In genomic region chr1:38992450-38993111, GRCh38 we compare ENCODE assay signal across 1 cellular context.
TF ChIP-seq lines count a peak whose summit lies in the region.

No MANE protein-coding gene starts in this region.

TF ChIP-seq in K562, 482 proteins besides CTCF, POLR2A, EP300 and RAD21 (continued from another document):
- TF ChIP-seq SNIP1 (IDR thresholded peaks at IDR 0.05; ENCODE audit: low read depth) (no peak), RREB1 (CRISPR knock-in tag; IDR thresholded peaks at IDR 0.05) (no peak), HNRNPLL (IDR thresholded peaks at IDR 0.05; ENCODE audit: low read depth, low read length, poor library complexity, severe bottlenecking) (peak; percentile 12), YY1 (IDR thresholded peaks at IDR 0.05; ENCODE audit: borderline replicate concordance in 1 of 3, control insufficient read depth in 1 of 3, extremely low read depth in 1 of 3, insufficient read depth in 3 of 3, insufficient read length in 1 of 3, insufficient replicate concordance in 2 of 3, low read depth in 1 of 3, low read length in 2 of 3) (no peak), DPF2 (IDR thresholded peaks at IDR 0.05) (peak; percentile 31; the same call in 1 of the 2 replicates), ZNF507 (tag; conservative IDR thresholded peaks at IDR 0.05) (no peak), ZBTB40 (IDR thresholded peaks at IDR 0.05) (0 out of 2 replicates have a peak, but pooled peaks have one; percentile 35), ZBTB40 (CRISPR knock-in tag; IDR thresholded peaks at IDR 0.05) (no peak), ETV5 (CRISPR knock-in tag; IDR thresholded peaks at IDR 0.05; ENCODE audit: low read depth) (0 out of 2 replicates have a peak, but pooled peaks have one; percentile 28), SMAD4 (CRISPR knock-in tag; conservative IDR thresholded peaks at IDR 0.05) (no peak), DIDO1 (tag; IDR thresholded peaks at IDR 0.05; ENCODE audit: low read depth) (no peak), TBL1XR1 (IDR thresholded peaks at IDR 0.05; ENCODE audit: low read length in 2 of 2) (no peak), C11orf30 (IDR thresholded peaks at IDR 0.05; ENCODE audit: low read depth) (no peak), LEF1 (IDR thresholded peaks at IDR 0.05) (0 out of 2 replicates have a peak, but pooled peaks have one; percentile 7), RBFOX2 (IDR thresholded peaks at IDR 0.05; ENCODE audit: low read depth, low read length) (0 out of 2 replicates have a peak, but pooled peaks have one; percentile 36), FOXJ2 (tag; IDR thresholded peaks at IDR 0.05) (no peak), GABPB1 (CRISPR knock-in tag; IDR thresholded peaks at IDR 0.05) (peak; percentile 34; the same call in 1 of the 2 replicates), MIER1 (IDR thresholded peaks at IDR 0.05; ENCODE audit: low read depth) (0 out of 2 replicates have a peak, but pooled peaks have one; percentile 11), TEAD4 (IDR thresholded peaks at IDR 0.05; ENCODE audit: low read length) (0 out of 2 replicates have a peak, but pooled peaks have one; percentile 7), TEAD4 (CRISPR knock-in tag; IDR thresholded peaks at IDR 0.05; ENCODE audit: borderline replicate concordance) (no peak), RBM15 (IDR thresholded peaks at IDR 0.05; ENCODE audit: insufficient read depth, low read length) (no peak)
